Comparison of ENCODE assay signal across 8 cellular contexts in the genomic region with DNA sequence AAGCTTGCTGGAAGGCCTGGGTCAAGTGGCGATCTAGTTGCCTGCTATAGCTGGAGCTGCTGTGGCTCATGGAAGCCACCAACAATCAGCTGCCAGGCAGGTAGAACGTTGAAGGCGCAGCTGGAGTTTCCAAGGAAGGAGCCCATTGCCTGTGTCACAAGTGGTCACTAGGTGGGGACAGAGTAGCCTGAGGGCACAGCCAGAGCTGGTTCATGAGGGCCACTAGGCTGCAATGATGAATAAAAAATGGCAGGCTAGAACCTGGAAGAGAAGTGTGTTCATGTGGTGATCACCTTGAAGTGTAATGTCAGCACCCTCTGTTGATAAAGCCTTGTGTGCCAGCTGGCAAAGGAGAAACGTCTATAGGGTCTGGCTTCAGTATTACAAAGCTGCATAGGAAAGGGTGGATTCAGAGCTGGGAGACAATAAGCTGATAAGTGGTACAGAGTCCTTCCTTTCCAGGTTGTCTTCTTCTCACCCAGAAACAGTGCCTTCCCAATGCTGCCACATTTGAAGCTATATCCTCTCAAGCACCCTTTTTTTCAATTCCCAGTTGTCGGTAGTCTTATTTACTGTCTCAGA.
DNase-seq lines count a peak whose midpoint lies in the region; ATAC-seq and TF ChIP-seq lines count a peak whose summit lies in the region.

No MANE protein-coding gene starts in this region.

- in situ Hi-C loops in IMR-90 (cut with MboI; ENCODE audit: low sequenced_read_pairs) (no loop called here), Panc1 (cut with HindIII; ENCODE audit: low pct_unique_long_range_greater_than_20kb, low sequenced_read_pairs) (no loop called here), astrocyte of the spinal cord (cut with HindIII; ENCODE audit: low sequenced_read_pairs) (no loop called here)

- H3K9me1 ChIP-seq in IMR-90 (ENCODE audit: insufficient read depth, low read length) = no peaks in the 10 kb centered on the region

- CTCF ChIA-PET in IMR-90 (lab: Yijun Ruan, JAX) (interaction anchor here (0.6 to 1.4 kb wide), 7 partner anchors 9 to 44 kb away, joined by 3 to 7 read pairs (median 4); no protein-coding TSS in a partner anchor), Panc1 (lab: Charles Lee) (interaction anchor here (0.6 to 1.0 kb wide), 2 partner anchors 106 to 172 kb away, joined by 3 read pairs; no protein-coding TSS in a partner anchor)

- no peak for TF ChIP-seq EP300 in ovary (IDR thresholded peaks at IDR 0.05)

- peak; percentile 84 for DNase-seq in Daoy (ENCODE audit: low read depth)
- peak; percentile 5 for DNase-seq in IMR-90
- DNase-seq in Panc1 (ENCODE audit: low read depth, low spot score) = peak; percentile 48
- peak; percentile 53 for DNase-seq in astrocyte of the spinal cord (ENCODE audit: low read depth, low spot score)
- peak; percentile 84 for DNase-seq in iPS-NIHi11 (ENCODE audit: low spot score)
- DNase-seq in stimulated activated CD4-positive, alpha-beta T cell treated with anti-CD3 and anti-CD28 coated beads, Interleukin-1b, Interleukin-23, amount 100 ng/mL, for 48 hours = peak; percentile 66
- DNase-seq in ovary = no peak

- H3K27ac ChIP-seq in IMR-90 (ENCODE audit: insufficient read depth, low read length) (no peak overlapping the region), Panc1 (ENCODE audit: low read length) (no peak overlapping the region), ovary (no peak overlapping the region)

- dilution Hi-C loops in IMR-90 (cut with HindIII; ENCODE audit: low sequenced_read_pairs, unreplicated experiment) = no loop called here

- H3K9me3 ChIP-seq in IMR-90 (ENCODE audit: control insufficient read depth, insufficient read depth, low read length) (no peaks in the 10 kb centered on the region), Panc1 (ENCODE audit: control insufficient read depth, insufficient read depth, low read depth, low read length) (no peaks in the 10 kb centered on the region), ovary (no peaks in the 10 kb centered on the region)

- no peak overlapping the region for H3K4me3 ChIP-seq in IMR-90 (ENCODE audit: insufficient read depth, low read depth, low read length)
- no peak overlapping the region for H3K4me3 ChIP-seq in Panc1 (ENCODE audit: low read depth in 2 of 2, low read length in 2 of 2)
- no peak overlapping the region for H3K4me3 ChIP-seq in astrocyte of the spinal cord (ENCODE audit: low read depth, low read length)
- no peak overlapping the region for H3K4me3 ChIP-seq in ovary

- no peak overlapping the region for H3K56ac ChIP-seq in IMR-90 (ENCODE audit: extremely low read depth, insufficient read depth, low read length)

- H2BK20ac ChIP-seq in IMR-90 (ENCODE audit: low read depth, low read length) = no peak overlapping the region

- intact Hi-C loops in IMR-90 (cut with micrococcal nuclease) = loop anchor here (2.0 kb wide), 1 partner anchor 804 kb away; no protein-coding TSS in a partner anchor
- intact Hi-C loops in Panc1 (cut with micrococcal nuclease; ENCODE audit: unreplicated experiment) = no loop called here
- intact Hi-C loops in ovary (cut with DNase I) = loop anchor here in 1 of 4 donors (10.0 kb wide), 1 partner anchor 172 kb away; no protein-coding TSS in a partner anchor

- H2AK5ac ChIP-seq in IMR-90 (ENCODE audit: low read depth, low read length) = no peak overlapping the region

- H2BK15ac ChIP-seq in IMR-90 (ENCODE audit: low read depth, low read length) = no peak overlapping the region

- 33% methylated on average over 2 of the region's 5 CpGs; no CpG with 5 or more reads in 1 of the 2 experiments for WGBS in IMR-90 (ENCODE audit: extremely low coverage in 2 of 2, insufficient read length in 1 of 2), 2 experiments
- 57 to 63% (median 59%) methylated on average over 5 of the region's 5 CpGs for WGBS in ovary, 3 donors

- TF ChIP-seq RAD21 in IMR-90 (IDR thresholded peaks at IDR 0.05; ENCODE audit: low read length) = peak; percentile 24; the same call in 1 of the 2 replicates

- H3K79me1 ChIP-seq in IMR-90 (ENCODE audit: low read depth in 1 of 2, low read length in 2 of 2) = no peaks in the 10 kb centered on the region

- no peaks in the 10 kb centered on the region for H3K36me3 ChIP-seq in IMR-90 (ENCODE audit: control insufficient read depth, insufficient read depth, low read length)
- no peaks in the 10 kb centered on the region for H3K36me3 ChIP-seq in Panc1 (ENCODE audit: control insufficient read depth, insufficient read depth, low read length)
- no peaks in the 10 kb centered on the region for H3K36me3 ChIP-seq in ovary

- no peak overlapping the region for H2BK5ac ChIP-seq in IMR-90 (ENCODE audit: low read depth, low read length, poor library complexity, severe bottlenecking)

- H2AFZ ChIP-seq in IMR-90 (replicated peaks; ENCODE audit: low read length, poor library complexity) = no peak overlapping the region

- H3K9ac ChIP-seq in IMR-90 (ENCODE audit: low read depth, low read length) = no peak overlapping the region

- TF ChIP-seq CTCF in IMR-90 (conservative IDR thresholded peaks at IDR 0.05; ENCODE audit: low read depth, low read length) = peak; percentile 44
- TF ChIP-seq CTCF in Panc1 (IDR thresholded peaks at IDR 0.05) = peak; percentile 87
- peak; percentile 96 for TF ChIP-seq CTCF in astrocyte of the spinal cord (IDR thresholded peaks at IDR 0.05; ENCODE audit: low read depth, low read length)
- no peak for TF ChIP-seq CTCF in ovary (IDR thresholded peaks at IDR 0.05)

- H3K27me3 ChIP-seq in IMR-90 (ENCODE audit: control insufficient read depth, insufficient read depth, low read length) (no peaks in the 10 kb centered on the region; the same call in 1 of the 2 replicates), Panc1 (ENCODE audit: control insufficient read depth, insufficient read depth, low read length) (peaks cover 2% of the 10 kb centered on the region; the same call in 1 of the 2 replicates), ovary (no peaks in the 10 kb centered on the region)

- no peak overlapping the region for H2AK9ac ChIP-seq in IMR-90 (replicated peaks; ENCODE audit: low read depth, low read length, poor library complexity)

- H3K14ac ChIP-seq in IMR-90 (replicated peaks; ENCODE audit: low read depth, low read length) = no peak overlapping the region

- no peak overlapping the region for H3K4me2 ChIP-seq in IMR-90 (ENCODE audit: low read depth, low read length)

- TF ChIP-seq POLR2A in IMR-90 (IDR thresholded peaks at IDR 0.05; ENCODE audit: low read depth, low read length) (no peak), ovary (IDR thresholded peaks at IDR 0.05) (no peak)

- no peak overlapping the region for H3K4ac ChIP-seq in IMR-90 (ENCODE audit: low read depth, low read length)

- ATAC-seq in GM21526 (IDR thresholded peaks at IDR 0.05; ENCODE audit: low FRiP score, unreplicated experiment) (peak; percentile 100), IMR-90 (ENCODE audit: low read depth) (no peak), Panc1 (peak; percentile 96)

- H4K91ac ChIP-seq in IMR-90 (ENCODE audit: insufficient read depth, low read depth, low read length) = no peak overlapping the region

- POLR2A ChIA-PET in IMR-90 (lab: Charles Lee; ENCODE audit: unreplicated experiment) = no interaction called here
- POLR2A ChIA-PET in Panc1 (lab: Charles Lee) = no interaction called here

- no peak overlapping the region for H2BK120ac ChIP-seq in IMR-90 (ENCODE audit: low read depth, low read length)

- H3K23ac ChIP-seq in IMR-90 (ENCODE audit: low read depth, low read length) = no peak overlapping the region

- BruUV-seq in IMR-90 (replicated peaks; lab: Mats Ljungman, UMichigan) = no TSS peak
- no TSS peak for BruUV-seq in Panc1 (replicated peaks; lab: Mats Ljungman, UMichigan)

- no peak overlapping the region for H4K8ac ChIP-seq in IMR-90 (ENCODE audit: low read depth in 2 of 2, low read length in 2 of 2)

- no peaks in the 10 kb centered on the region for H3K4me1 ChIP-seq in IMR-90 (ENCODE audit: control insufficient read depth, insufficient read depth, low read length)
- H3K4me1 ChIP-seq in Panc1 (ENCODE audit: control insufficient read depth, insufficient read depth, low read length) = no peaks in the 10 kb centered on the region
- H3K4me1 ChIP-seq in ovary (ENCODE audit: insufficient read depth) = no peaks in the 10 kb centered on the region

- no peak overlapping the region for H4K5ac ChIP-seq in IMR-90 (ENCODE audit: low read depth, low read length)

- no peak overlapping the region for H3K18ac ChIP-seq in IMR-90 (ENCODE audit: low read depth, low read length)

- H4K20me1 ChIP-seq in IMR-90 (ENCODE audit: insufficient read depth, low read length) = no peaks in the 10 kb centered on the region

TF ChIP-seq in IMR-90, 13 proteins besides CTCF, POLR2A, EP300 and RAD21:
- TF ChIP-seq FOS (IDR thresholded peaks at IDR 0.05; ENCODE audit: low read depth, low read length) (no peak), RCOR1 (IDR thresholded peaks at IDR 0.05; ENCODE audit: insufficient replicate concordance, low read length) (no peak), SMC3 (IDR thresholded peaks at IDR 0.05; ENCODE audit: low read depth, low read length) (0 out of 2 replicates have a peak, but pooled peaks have one; percentile 7), NFE2L2 (IDR thresholded peaks at IDR 0.05; ENCODE audit: low read depth, low read length) (no peak), MXI1 (IDR thresholded peaks at IDR 0.05; ENCODE audit: borderline replicate concordance, low read depth, low read length) (no peak), ELK1 (IDR thresholded peaks at IDR 0.05; ENCODE audit: borderline replicate concordance, low read depth, low read length) (no peak)
TF ChIP-seq in IMR-90: peak in this region for 1.

Comparison
In these comparisons a context has a peak if more than half of its experiments do, and no peak if none do; other contexts are left out.
1. DNase-seq: peak in Daoy (single experiment), IMR-90 (single experiment), Panc1 (single experiment), astrocyte of the spinal cord (single experiment), iPS-NIHi11 (single experiment) and stimulated activated CD4-positive, alpha-beta T cell treated with anti-CD3 and anti-CD28 coated beads, Interleukin-1b, Interleukin-23, amount 100 ng/mL, for 48 hours (single experiment); none in ovary (0 of 5).
2. CTCF ChIP-seq: peak in IMR-90 (single experiment), Panc1 (single experiment) and astrocyte of the spinal cord (single experiment); none in ovary (0 of 3).